In the genomic region with DNA sequence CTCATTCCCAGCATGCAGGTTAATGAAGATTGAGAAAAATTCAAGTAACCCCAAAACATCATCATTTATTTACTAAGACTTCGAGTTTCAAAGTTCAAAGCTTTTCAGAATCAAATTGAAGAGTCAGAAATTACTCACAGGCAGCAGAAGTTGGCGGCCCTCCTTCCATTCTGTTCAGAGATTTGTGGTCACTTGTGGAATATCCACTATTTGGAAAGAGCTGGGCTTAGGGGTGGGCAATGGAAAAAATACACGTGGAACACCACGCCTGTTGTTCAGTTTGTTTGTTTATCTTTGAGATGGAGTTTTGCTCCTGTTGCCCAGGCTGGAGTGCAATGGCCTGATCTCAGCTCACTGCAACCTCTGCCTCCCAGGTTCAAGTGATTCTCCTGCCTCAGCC, we compare ENCODE assay signal across 21 cellular contexts.
DNase-seq lines count a peak whose midpoint lies in the region; ATAC-seq, FAIRE-seq and TF ChIP-seq lines count a peak whose summit lies in the region.
"Had no signal": no experiment of that assay in that cellular context is flagged by ENCODE, and none has a peak within 500 bp of the region (broad histone marks: within the 10 kb centered on the region; RNA-seq: fewer than 3 reads in every experiment).

No MANE protein-coding gene starts in this region.

- no peak for ATAC-seq in Right ventricle myocardium superior (ENCODE audit: poor library complexity)
- ATAC-seq in gastrocnemius medialis, result no peak
- ATAC-seq: CD8-positive, alpha-beta T cell; HepG2 had no signal

- FAIRE-seq in small intestine (lab: Jason Lieb, UNC), result no peak
- FAIRE-seq in GM12892 (lab: Jason Lieb, UNC), result no peak
- FAIRE-seq: A204.1, D721Med, G401.6, GM12891, HepG2, HTR-8/SVneo had no signal

- intact Hi-C loops in left ventricle myocardium inferior (cut with micrococcal nuclease) (no loop called here), Right ventricle myocardium superior (cut with DNase I) (no loop called here), gastrocnemius medialis (cut with DNase I; ENCODE audit: low total_unique reads) (no loop called here)

- in situ Hi-C loops in gastrocnemius medialis (cut with MboI; ENCODE audit: low sequenced_read_pairs in 4 of 4), result no loop called here

- no peaks in the 10 kb centered on the region for H3K9me3 ChIP-seq in left ventricle myocardium inferior (replicated peaks)
- H3K9me3 ChIP-seq in gastrocnemius medialis, result no peaks in the 10 kb centered on the region
- H3K9me3 ChIP-seq in small intestine (ENCODE audit: control insufficient read depth, low read depth), result no peaks in the 10 kb centered on the region

- H3K4me3 ChIP-seq in left ventricle myocardium inferior (no peak overlapping the region), gastrocnemius medialis (no peak overlapping the region), small intestine (ENCODE audit: low read depth in 1 of 2, low read length in 2 of 2) (no peak overlapping the region), foreskin fibroblast (ENCODE audit: low read depth in 1 of 2, low read length in 2 of 2) (no peak overlapping the region)

- H3K27ac ChIP-seq in left ventricle myocardium inferior (replicated peaks), result peak overlapping the region; percentile 85
- H3K27ac ChIP-seq in gastrocnemius medialis, result peak overlapping the region; percentile 33 to 62 (median 51)
- H3K27ac ChIP-seq in small intestine (ENCODE audit: low read depth in 1 of 2, low read length in 1 of 2), result no peak overlapping the region
- H3K27ac ChIP-seq: C4-2B had no signal

- H3K27me3 ChIP-seq in left ventricle myocardium inferior (ENCODE audit: low read depth) (no peaks in the 10 kb centered on the region), gastrocnemius medialis (no peaks in the 10 kb centered on the region), small intestine (ENCODE audit: control insufficient read depth in 2 of 2, insufficient read depth in 2 of 2, low read length in 2 of 2) (no peaks in the 10 kb centered on the region)

- H3K4me1 ChIP-seq in left ventricle myocardium inferior (peaks cover 89% of the 10 kb centered on the region), gastrocnemius medialis (peaks cover 11 to 28% of the 10 kb centered on the region in 2 donors), small intestine (ENCODE audit: control insufficient read depth in 2 of 2, insufficient read depth in 1 of 2, low read depth in 1 of 2, low read length in 1 of 2) (no peaks in the 10 kb centered on the region)

- TF ChIP-seq POLR2A in gastrocnemius medialis (IDR thresholded peaks at IDR 0.05) (no peak), GM12892 (IDR thresholded peaks at IDR 0.05; ENCODE audit: low read depth, low read length) (no peak)

- TF ChIP-seq CTCF in left ventricle myocardium inferior (IDR thresholded peaks at IDR 0.05; ENCODE audit: borderline replicate concordance) (no peak), gastrocnemius medialis (IDR thresholded peaks at IDR 0.05 in 4 of 5, conservative IDR thresholded peaks at IDR 0.05 in 1 of 5) (no peak), foreskin fibroblast (IDR thresholded peaks at IDR 0.05; ENCODE audit: low read depth, low read length) (no peak)

- H3K36me3 ChIP-seq in left ventricle myocardium inferior (no peaks in the 10 kb centered on the region), gastrocnemius medialis (no peaks in the 10 kb centered on the region), small intestine (ENCODE audit: control insufficient read depth in 2 of 2, insufficient read depth in 2 of 2, low read length in 2 of 2) (no peaks in the 10 kb centered on the region)

- DNase-seq in left ventricle myocardium inferior (no peak), Right ventricle myocardium superior (no peak), fibroblast of peridontal ligament (ENCODE audit: extremely low read depth) (peak; percentile 38), gastrocnemius medialis (no peak), small intestine (no peak), foreskin fibroblast (no peak), GM12892 (ENCODE audit: insufficient read length) (no peak)
- DNase-seq: CD8-positive, alpha-beta T cell; COR-L47; DMS153; DMS79 treated with DMSO at 0.1 percent for 48 hours; EL; HCEC 1CT; HFFc6 had no signal

- 71 to 84% (median 77%) methylated on average over 4 of the region's 4 CpGs for WGBS in small intestine, 3 donors

Comparison
In these comparisons a context has a peak if more than half of its experiments do, and no peak if none do; other contexts are left out.
1. H3K27ac ChIP-seq: peak in left ventricle myocardium inferior (single experiment) and gastrocnemius medialis (4 of 4); none in small intestine (0 of 2).